9 cellular contexts compared by ENCODE assay signal in genomic region chr19:16233836-16234551, GRCh38.
"Had no signal": no experiment of that assay in that cellular context is flagged by ENCODE, and none has a peak within 500 bp of the region (broad histone marks: within the 10 kb centered on the region; RNA-seq: fewer than 3 reads in every experiment).

No MANE protein-coding gene starts in this region.

- ATAC-seq: activated T-cell treated with anti-CD3 and anti-CD28 coated beads, Interleukin-2, amount 50 U/mL, for 4 hours had no signal

- DNase-seq: activated T-cell treated with anti-CD3 and anti-CD28 coated beads, Interleukin-2, amount 50 U/mL, for 4 hours; effector CD4-positive, alpha-beta T cell; hypothalamus; kidney glomerular epithelial cell; SIG-M5; stimulated activated naive CD4-positive, alpha-beta T cell treated with Interleukin-2 at 50 U/mL for 16 hours; testis had no signal

- H3K4me3 Mint-ChIP-seq: activated T-cell treated with anti-CD3 and anti-CD28 coated beads, Interleukin-2, amount 50 U/mL, for 4 hours had no signal

- H3K4me3 ChIP-seq: coronary artery, skin epidermis, testis had no signal

- H3K9me3 Mint-ChIP-seq: activated T-cell treated with anti-CD3 and anti-CD28 coated beads, Interleukin-2, amount 50 U/mL, for 4 hours had no signal

- H3K27me3 ChIP-seq: testis had no signal
